In genomic region chr4:39514888-39515401, GRCh38 we compare ENCODE assay signal across 9 cellular contexts. TPM values are rescaled to one million over a fixed set of nuclear protein-coding genes. Genes with fewer than 3 reads are reported as not detected.
DNase-seq lines count a peak whose midpoint lies in the region; ATAC-seq, FAIRE-seq and TF ChIP-seq lines count a peak whose summit lies in the region.
"Had no signal": no experiment of that assay in that cellular context is flagged by ENCODE, and none has a peak within 500 bp of the region (broad histone marks: within the 10 kb centered on the region; RNA-seq: fewer than 3 reads in every experiment).

No MANE protein-coding gene starts in this region.

- no peak for ATAC-seq in GM18861 (IDR thresholded peaks at IDR 0.05; ENCODE audit: unreplicated experiment)

- H3K36me3 ChIP-seq in endothelial cell of umbilical vein (ENCODE audit: control insufficient read depth in 2 of 2, extremely low read depth in 1 of 2, insufficient read depth in 2 of 2, low read length in 2 of 2): peaks cover 5 to 7% of the 10 kb centered on the region in 2 experiments
- H3K36me3 ChIP-seq in A673 (ENCODE audit: insufficient read depth, low read length, poor library complexity, severe bottlenecking): peaks cover 14% of the 10 kb centered on the region

- no peak overlapping the region for H3K9ac ChIP-seq in endothelial cell of umbilical vein (replicated peaks; ENCODE audit: extremely low read depth, insufficient read depth, low read length)

- H3K9me3 ChIP-seq in endothelial cell of umbilical vein (replicated peaks; ENCODE audit: control insufficient read depth, insufficient read depth, low read length) (no peaks in the 10 kb centered on the region), A673 (ENCODE audit: low read depth, low read length, poor library complexity, severe bottlenecking) (no peaks in the 10 kb centered on the region)

- H3K4me1 ChIP-seq in endothelial cell of umbilical vein (ENCODE audit: control insufficient read depth, extremely low read depth, insufficient read depth, low read length) (no peaks in the 10 kb centered on the region), A673 (ENCODE audit: insufficient read depth, low read length, poor library complexity, severe bottlenecking) (no peaks in the 10 kb centered on the region)

- H3K4me3 ChIP-seq in endothelial cell of umbilical vein (replicated peaks in 1 of 3; ENCODE audit: insufficient read depth in 1 of 3, low read depth in 1 of 3, low read length in 3 of 3) (no peak overlapping the region), A673 (ENCODE audit: low read depth, low read length, poor library complexity, severe bottlenecking) (no peak overlapping the region)

- no peak for TF ChIP-seq POLR2A in endothelial cell of umbilical vein (IDR thresholded peaks at IDR 0.05; ENCODE audit: low read depth, low read length)

- no TSS peak for BruUV-seq in endothelial cell of umbilical vein (replicated peaks; lab: Mats Ljungman, UMichigan)
- BruUV-seq in A673 (replicated peaks; lab: Mats Ljungman, UMichigan): no TSS peak

- peaks cover 49% of the 10 kb centered on the region for H3K36me3 Mint-ChIP-seq in nephron (ENCODE audit: low read depth)
- H3K36me3 Mint-ChIP-seq in mesothelial cell of epicardium: peaks cover 27% of the 10 kb centered on the region

- H3K27ac Mint-ChIP-seq in nephron: peak overlapping the region in 2 of 3 experiments; percentile 31 to 82
- no peak overlapping the region for H3K27ac Mint-ChIP-seq in mesothelial cell of epicardium

- H3K27ac ChIP-seq in endothelial cell of umbilical vein (ENCODE audit: insufficient read depth, low read depth, low read length): peak overlapping the region; percentile 46
- H3K27ac ChIP-seq in A673 (ENCODE audit: low read depth, low read length, poor library complexity, severe bottlenecking): no peak overlapping the region

- peak; percentile 99 for DNase-seq in DMS53 treated with DMSO at 0.1 percent for 48 hours (lab: John Stamatoyannopoulos, UW; ENCODE audit: unreplicated experiment)
- DNase-seq in NCI-H510A treated with DMSO at 0.1 percent for 48 hours (lab: John Stamatoyannopoulos, UW): peak; percentile 15
- DNase-seq in endothelial cell of umbilical vein (ENCODE audit: low read depth, low spot score): no peak
- DNase-seq in mesothelial cell of epicardium (ENCODE audit: low spot score in 2 of 2, unreplicated experiment in 2 of 2): no peak
- no peak for DNase-seq in A673 (ENCODE audit: low spot score)
- no peak for DNase-seq in ureter (ENCODE audit: low spot score)
- DNase-seq: activated CD8-positive, alpha-beta memory T cell treated with anti-CD3 and anti-CD28 coated beads, Interleukin-2, amount 50 U/mL, for 48 hours had no signal

- H3K4me3 Mint-ChIP-seq in nephron (no peak overlapping the region), mesothelial cell of epicardium (no peak overlapping the region)

- no peaks in the 10 kb centered on the region for H3K27me3 ChIP-seq in endothelial cell of umbilical vein (ENCODE audit: control insufficient read depth in 2 of 2, insufficient read depth in 2 of 2, low read length in 2 of 2)
- H3K27me3 ChIP-seq in A673 (replicated peaks; ENCODE audit: insufficient read depth, low read depth, low read length, poor library complexity): no peaks in the 10 kb centered on the region

- no peaks in the 10 kb centered on the region for H3K27me3 Mint-ChIP-seq in nephron (ENCODE audit: low read depth)
- H3K27me3 Mint-ChIP-seq in mesothelial cell of epicardium (ENCODE audit: low read depth): no peaks in the 10 kb centered on the region

- peak overlapping the region; percentile 48 for H2AFZ ChIP-seq in endothelial cell of umbilical vein (ENCODE audit: low read depth, low read length)

- no peak overlapping the region for H3K4me2 ChIP-seq in endothelial cell of umbilical vein (ENCODE audit: insufficient read depth, low read length)

- POLR2A ChIA-PET in endothelial cell of umbilical vein (lab: Charles Lee) (no interaction called here), A673 (lab: Charles Lee; ENCODE audit: low non-redundant PET) (no interaction called here)

- H3K79me2 ChIP-seq in endothelial cell of umbilical vein (ENCODE audit: control insufficient read depth, insufficient read depth, low read length): peaks cover 12% of the 10 kb centered on the region

- H4K20me1 ChIP-seq in endothelial cell of umbilical vein (replicated peaks; ENCODE audit: control insufficient read depth, extremely low read depth, insufficient read depth, low read length): no peaks in the 10 kb centered on the region

- TF ChIP-seq CTCF in endothelial cell of umbilical vein (IDR thresholded peaks at IDR 0.05; ENCODE audit: extremely low read depth in 1 of 2, insufficient read depth in 1 of 2, low read depth in 1 of 2, low read length in 2 of 2): no peak
- no peak for TF ChIP-seq CTCF in nephron (IDR thresholded peaks at IDR 0.05; ENCODE audit: unreplicated experiment in 3 of 3)
- TF ChIP-seq CTCF in mesothelial cell of epicardium (IDR thresholded peaks at IDR 0.05; ENCODE audit: unreplicated experiment): no peak
- no peak for TF ChIP-seq CTCF in A673 (conservative IDR thresholded peaks at IDR 0.05; ENCODE audit: low read depth, low read length)

- H3K4me1 Mint-ChIP-seq in nephron: no peaks in the 10 kb centered on the region
- H3K4me1 Mint-ChIP-seq in mesothelial cell of epicardium: no peaks in the 10 kb centered on the region

- CTCF ChIA-PET in endothelial cell of umbilical vein (lab: Charles Lee): interaction anchor here (1.3 to 1.8 kb wide), 2 partner anchors 46 to 143 kb away, joined by 3 to 5 read pairs; no protein-coding TSS in a partner anchor
- CTCF ChIA-PET in A673 (lab: Charles Lee): no interaction called here

- intact Hi-C loops in endothelial cell of umbilical vein (cut with micrococcal nuclease): no loop called here
- intact Hi-C loops in A673 (cut with micrococcal nuclease; ENCODE audit: unreplicated experiment): no loop called here

- H3K9me1 ChIP-seq in endothelial cell of umbilical vein (replicated peaks; ENCODE audit: control insufficient read depth, extremely low read depth, insufficient read depth, low read length): no peaks in the 10 kb centered on the region

- dilution Hi-C loops in endothelial cell of umbilical vein (cut with MboI; ENCODE audit: extremely low pct_ligation_motif_present, low sequenced_read_pairs): no loop called here

- no peak for FAIRE-seq in endothelial cell of umbilical vein (lab: Jason Lieb, UNC)

- H3K9me3 Mint-ChIP-seq in nephron: no peaks in the 10 kb centered on the region
- no peaks in the 10 kb centered on the region for H3K9me3 Mint-ChIP-seq in mesothelial cell of epicardium

TF ChIP-seq in endothelial cell of umbilical vein, 7 proteins besides CTCF, POLR2A, EP300 and RAD21:
- no peak for TF ChIP-seq EZH2 (IDR thresholded peaks at IDR 0.05; ENCODE audit: borderline replicate concordance, low read depth, low read length, severe bottlenecking)
- TF ChIP-seq JUN (IDR thresholded peaks at IDR 0.05; ENCODE audit: borderline replicate concordance, insufficient read depth, insufficient read length, low read depth): no peak
- TF ChIP-seq MYC (IDR thresholded peaks at IDR 0.05; ENCODE audit: low read depth, low read length): no peak
- TF ChIP-seq POLR2AphosphoS5 (IDR thresholded peaks at IDR 0.05; ENCODE audit: insufficient read depth, low read depth, low read length): no peak
- no peak for TF ChIP-seq FOS (IDR thresholded peaks at IDR 0.05; ENCODE audit: borderline replicate concordance, insufficient read depth, low read length)
- TF ChIP-seq GATA2 (IDR thresholded peaks at IDR 0.05; ENCODE audit: insufficient read depth, insufficient read length, low read depth, low read length): no peak
- TF ChIP-seq, protein P1, sequence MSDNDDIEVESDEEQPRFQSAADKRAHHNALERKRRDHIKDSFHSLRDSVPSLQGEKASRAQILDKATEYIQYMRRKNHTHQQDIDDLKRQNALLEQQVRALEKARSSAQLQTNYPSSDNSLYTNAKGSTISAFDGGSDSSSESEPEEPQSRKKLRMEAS (IDR thresholded peaks at IDR 0.05; ENCODE audit: insufficient read depth, insufficient read length): no peak
TF ChIP-seq in endothelial cell of umbilical vein: peak in this region for 0.

RNA-seq across cellular contexts. Expression of gene UGDH, which starts 12.3 kb away (rescaled TPM):
- total RNA-seq in endothelial cell of umbilical vein (62.1 and 69.7 TPM in 2 replicates), mesothelial cell of epicardium (76.2 to 77.1 TPM (median 76.6 TPM) in 3 replicates), A673 (2021) (52.5 and 62.1 TPM in 2 replicates), ureter (76.0 TPM)
- polyA plus RNA-seq in endothelial cell of umbilical vein: 25.5 and 41.3 TPM in 2 replicates
- 34.9 and 41.2 TPM in 2 replicates for polyA plus RNA-seq in endothelial cell of umbilical vein (2011; cell fraction: cytosol; rRNA removed)
- polyA plus RNA-seq in endothelial cell of umbilical vein (2011; cell fraction: nucleus; rRNA removed): 16.0 and 27.0 TPM in 2 replicates
- 40.6 and 49.8 TPM in 2 replicates for polyA plus RNA-seq in endothelial cell of umbilical vein (2012)
- 21.6 and 26.2 TPM in 2 replicates for polyA minus RNA-seq in endothelial cell of umbilical vein
- 35.3 TPM for polyA minus RNA-seq in endothelial cell of umbilical vein (2011; cell fraction: cytosol; rRNA and poly(A)+ RNA removed)
- polyA minus RNA-seq in endothelial cell of umbilical vein (2011; cell fraction: nucleus; rRNA and poly(A)+ RNA removed): 11.0 and 11.6 TPM in 2 replicates

RNA-seq across cellular contexts. Expression of gene LIAS, which starts 56.1 kb away (rescaled TPM):
- total RNA-seq in endothelial cell of umbilical vein: 9.7 and 11.3 TPM in 2 replicates
- 4.0 and 5.5 TPM in 2 replicates for polyA plus RNA-seq in endothelial cell of umbilical vein
- 8.1 and 8.9 TPM in 2 replicates for polyA plus RNA-seq in endothelial cell of umbilical vein (2011; cell fraction: cytosol; rRNA removed)
- 8.6 and 10.3 TPM in 2 replicates for polyA plus RNA-seq in endothelial cell of umbilical vein (2011; cell fraction: nucleus; rRNA removed)
- 6.0 and 12.3 TPM in 2 replicates for polyA plus RNA-seq in endothelial cell of umbilical vein (2012)
- polyA minus RNA-seq in endothelial cell of umbilical vein: 2.3 and 5.6 TPM in 2 replicates
- 5.6 TPM for polyA minus RNA-seq in endothelial cell of umbilical vein (2011; cell fraction: cytosol; rRNA and poly(A)+ RNA removed)
- 4.5 and 7.2 TPM in 2 replicates for polyA minus RNA-seq in endothelial cell of umbilical vein (2011; cell fraction: nucleus; rRNA and poly(A)+ RNA removed)
- 15.8 to 19.1 TPM (median 16.3 TPM) in 3 replicates for total RNA-seq in mesothelial cell of epicardium
- 17.6 and 19.1 TPM in 2 replicates for total RNA-seq in A673 (2021)
- 25.0 TPM for total RNA-seq in ureter

RNA-seq across cellular contexts. Expression of gene RPL9, which starts 56.2 kb away (rescaled TPM):
- total RNA-seq in endothelial cell of umbilical vein (963 and 988 TPM in 2 replicates), mesothelial cell of epicardium (1,647 to 1,774 TPM (median 1,761 TPM) in 3 replicates), A673 (2021) (907 and 971 TPM in 2 replicates), ureter (1,753 TPM)
- polyA plus RNA-seq in endothelial cell of umbilical vein: 547 and 1,186 TPM in 2 replicates
- 1,188 and 1,430 TPM in 2 replicates for polyA plus RNA-seq in endothelial cell of umbilical vein (2011; cell fraction: cytosol; rRNA removed)
- polyA plus RNA-seq in endothelial cell of umbilical vein (2011; cell fraction: nucleus; rRNA removed): 316 and 532 TPM in 2 replicates
- 1,381 and 1,788 TPM in 2 replicates for polyA plus RNA-seq in endothelial cell of umbilical vein (2012)
- polyA minus RNA-seq in endothelial cell of umbilical vein: 69.0 and 71.6 TPM in 2 replicates
- 525 TPM for polyA minus RNA-seq in endothelial cell of umbilical vein (2011; cell fraction: cytosol; rRNA and poly(A)+ RNA removed)
- 185 and 229 TPM in 2 replicates for polyA minus RNA-seq in endothelial cell of umbilical vein (2011; cell fraction: nucleus; rRNA and poly(A)+ RNA removed)

Comparison
In these comparisons a context has a peak if more than half of its experiments do, and no peak if none do; other contexts are left out.
1. DNase-seq: peak in DMS53 treated with DMSO at 0.1 percent for 48 hours (single experiment) and NCI-H510A treated with DMSO at 0.1 percent for 48 hours (single experiment); none in endothelial cell of umbilical vein (single experiment), mesothelial cell of epicardium (0 of 2), A673 (single experiment) and ureter (single experiment).